Comparison of ENCODE assay signal across 19 cellular contexts in genomic region chr1:31006760-31007159, GRCh38. TPM values are rescaled to one million over a fixed set of nuclear protein-coding genes. Genes with fewer than 3 reads are reported as not detected.
DNase-seq lines count a peak whose midpoint lies in the region; FAIRE-seq and TF ChIP-seq lines count a peak whose summit lies in the region.
"Had no signal": no experiment of that assay in that cellular context is flagged by ENCODE, and none has a peak within 500 bp of the region (broad histone marks: within the 10 kb centered on the region; RNA-seq: fewer than 3 reads in every experiment).

No MANE protein-coding gene starts in this region.

- H3K4me3 ChIP-seq in ACC112 (ENCODE audit: low read depth, low read length) (no peak overlapping the region), PC-9 (no peak overlapping the region), endothelial cell of umbilical vein (replicated peaks in 1 of 3; ENCODE audit: insufficient read depth in 1 of 3, low read depth in 1 of 3, low read length in 3 of 3) (no peak overlapping the region), neural cell (ENCODE audit: low read length) (no peak overlapping the region)
- H3K4me3 ChIP-seq: pancreas, right lobe of liver, uterus had no signal

- no peak overlapping the region for H3K4me2 ChIP-seq in PC-9
- H3K4me2 ChIP-seq in endothelial cell of umbilical vein (ENCODE audit: insufficient read depth, low read length) = no peak overlapping the region
- H3K4me2 ChIP-seq in neural cell (ENCODE audit: low read length) = no peak overlapping the region

- BruUV-seq in PC-9 (replicated peaks; lab: Mats Ljungman, UMichigan) = no TSS peak
- no TSS peak for BruUV-seq in endothelial cell of umbilical vein (replicated peaks; lab: Mats Ljungman, UMichigan)

- no peaks in the 10 kb centered on the region for H3K9me3 ChIP-seq in PC-9 (ENCODE audit: insufficient read depth, low read depth)
- H3K9me3 ChIP-seq in endothelial cell of umbilical vein (replicated peaks; ENCODE audit: control insufficient read depth, insufficient read depth, low read length) = no peaks in the 10 kb centered on the region
- no peaks in the 10 kb centered on the region for H3K9me3 ChIP-seq in neural cell (ENCODE audit: low read length)
- H3K9me3 ChIP-seq: pancreas, right lobe of liver, uterus had no signal

- H3K9me1 ChIP-seq in endothelial cell of umbilical vein (replicated peaks; ENCODE audit: control insufficient read depth, extremely low read depth, insufficient read depth, low read length) = no peaks in the 10 kb centered on the region

- no peak for TF ChIP-seq EP300 in neural cell (conservative IDR thresholded peaks at IDR 0.05; ENCODE audit: poor library complexity, severe bottlenecking)

- H3K9me2 ChIP-seq in PC-9 (ENCODE audit: insufficient read depth) = no peaks in the 10 kb centered on the region
- no peaks in the 10 kb centered on the region for H3K9me2 ChIP-seq in neural cell (ENCODE audit: insufficient read depth, low read length)

- no peak for FAIRE-seq in endothelial cell of umbilical vein (lab: Jason Lieb, UNC)
- FAIRE-seq in GM12892 (lab: Jason Lieb, UNC) = no peak
- FAIRE-seq: pancreas, TTC549 had no signal

- CTCF ChIA-PET in PC-9 (lab: Charles Lee) (no interaction called here), endothelial cell of umbilical vein (lab: Charles Lee) (interaction anchor here (1.0 to 2.1 kb wide), 7 partner anchors 9 to 206 kb away, joined by 3 to 6 read pairs (median 4); no protein-coding TSS in a partner anchor)

- H2AFZ ChIP-seq in ACC112 (ENCODE audit: low read length, unreplicated experiment) (no peak overlapping the region), PC-9 (no peak overlapping the region), endothelial cell of umbilical vein (ENCODE audit: low read depth, low read length) (no peak overlapping the region), neural cell (ENCODE audit: low read depth, low read length) (no peak overlapping the region)

- H3K4me1 ChIP-seq in ACC112 (ENCODE audit: control insufficient read depth, insufficient read depth, low read length, unreplicated experiment) = peaks cover 38% of the 10 kb centered on the region
- H3K4me1 ChIP-seq in PC-9 (replicated peaks; ENCODE audit: insufficient read depth) = peaks cover 11% of the 10 kb centered on the region; the same call in 1 of the 2 replicates
- H3K4me1 ChIP-seq in endothelial cell of umbilical vein (ENCODE audit: control insufficient read depth, extremely low read depth, insufficient read depth, low read length) = peaks cover 19% of the 10 kb centered on the region
- H3K4me1 ChIP-seq: uterus had no signal

- dilution Hi-C loops in endothelial cell of umbilical vein (cut with MboI; ENCODE audit: extremely low pct_ligation_motif_present, low sequenced_read_pairs) = no loop called here

- H3K79me2 ChIP-seq in ACC112 (ENCODE audit: control insufficient read depth, insufficient read depth, low read length, unreplicated experiment) (peaks cover 97% of the 10 kb centered on the region), PC-9 (ENCODE audit: low read depth) (peaks cover 95% of the 10 kb centered on the region), endothelial cell of umbilical vein (ENCODE audit: control insufficient read depth, insufficient read depth, low read length) (peaks cover 98% of the 10 kb centered on the region), neural cell (replicated peaks; ENCODE audit: insufficient read depth, low read length) (peaks cover 94% of the 10 kb centered on the region)

- DNase-seq in PC-9 = no peak
- no peak for DNase-seq in endothelial cell of umbilical vein (ENCODE audit: low read depth, low spot score)
- no peak for DNase-seq in RKO (ENCODE audit: low spot score)
- DNase-seq in NOMO-1 treated with DMSO at 0.1 percent for 48 hours (lab: John Stamatoyannopoulos, UW; ENCODE audit: unreplicated experiment) = no peak
- DNase-seq in AG20443 (ENCODE audit: low spot score) = no peak
- DNase-seq in GM12892 (ENCODE audit: insufficient read length) = no peak
- DNase-seq: activated CD4-positive, alpha-beta T cell treated with anti-CD3 and anti-CD28 coated beads, Interleukin-2, amount 10 ng/mL, durations not matched to agents 7 days and 5 days; GOT3; naive thymus-derived CD4-positive, alpha-beta T cell; NCI-H1105 treated with DMSO at 0.1 percent for 48 hours; NCI-H2081; NCI-H446; pancreas; right lobe of liver; T-helper 1 cell; uterus had no signal

- H3F3A ChIP-seq in PC-9 (ENCODE audit: insufficient read depth, low read depth) (peaks cover 6% of the 10 kb centered on the region; the same call in 1 of the 2 replicates), neural cell (ENCODE audit: insufficient read depth, low read length, poor library complexity, severe bottlenecking) (no peaks in the 10 kb centered on the region)

- H4K20me1 ChIP-seq in PC-9 (ENCODE audit: insufficient read depth) (peaks cover 89% of the 10 kb centered on the region), endothelial cell of umbilical vein (replicated peaks; ENCODE audit: control insufficient read depth, extremely low read depth, insufficient read depth, low read length) (peaks cover 13% of the 10 kb centered on the region), neural cell (ENCODE audit: insufficient read depth) (peaks cover 16% of the 10 kb centered on the region)

- TF ChIP-seq POLR2A in endothelial cell of umbilical vein (IDR thresholded peaks at IDR 0.05; ENCODE audit: low read depth, low read length) = no peak
- no peak for TF ChIP-seq POLR2A in GM12892 (IDR thresholded peaks at IDR 0.05; ENCODE audit: low read depth, low read length)

- TF ChIP-seq CTCF in PC-9 (conservative IDR thresholded peaks at IDR 0.05) = no peak
- TF ChIP-seq CTCF in endothelial cell of umbilical vein (IDR thresholded peaks at IDR 0.05; ENCODE audit: extremely low read depth in 1 of 2, insufficient read depth in 1 of 2, low read depth in 1 of 2, low read length in 2 of 2) = no peak
- TF ChIP-seq CTCF in neural cell (IDR thresholded peaks at IDR 0.05; ENCODE audit: poor library complexity, severe bottlenecking) = no peak

- H3K9ac ChIP-seq in endothelial cell of umbilical vein (replicated peaks; ENCODE audit: extremely low read depth, insufficient read depth, low read length) (no peak overlapping the region), neural cell (ENCODE audit: low read length) (no peak overlapping the region)

- H3K36me3 ChIP-seq in ACC112 (ENCODE audit: insufficient read depth, low read length) (peaks cover 36% of the 10 kb centered on the region), PC-9 (ENCODE audit: low read depth) (no peaks in the 10 kb centered on the region), endothelial cell of umbilical vein (ENCODE audit: control insufficient read depth in 2 of 2, extremely low read depth in 1 of 2, insufficient read depth in 2 of 2, low read length in 2 of 2) (peaks cover 6 to 13% of the 10 kb centered on the region in 2 experiments), neural cell (ENCODE audit: insufficient read depth, low read length) (peaks cover 8% of the 10 kb centered on the region)
- H3K36me3 ChIP-seq: pancreas, uterus had no signal

- POLR2A ChIA-PET in PC-9 (lab: Charles Lee; ENCODE audit: unreplicated experiment) = no interaction called here
- POLR2A ChIA-PET in endothelial cell of umbilical vein (lab: Charles Lee) = interaction anchor here (0.6 kb wide), 1 partner anchor 31 kb away, joined by 5 read pairs; no protein-coding TSS in a partner anchor

- TF ChIP-seq RAD21 in neural cell (conservative IDR thresholded peaks at IDR 0.05) = no peak

- intact Hi-C loops in PC-9 (cut with micrococcal nuclease; ENCODE audit: unreplicated experiment) = loop anchor here (2.0 kb wide), 1 partner anchor 14 kb away; no protein-coding TSS in a partner anchor
- intact Hi-C loops in endothelial cell of umbilical vein (cut with micrococcal nuclease) = loop anchor here (2.0 kb wide), 1 partner anchor 58 kb away; the partner anchor contains the start of gene PUM1

- H3K27ac ChIP-seq in ACC112 (ENCODE audit: low read depth, low read length) (peak overlapping the region; percentile 43), PC-9 (peak overlapping the region; percentile 20; the same call in 1 of the 2 replicates), endothelial cell of umbilical vein (ENCODE audit: insufficient read depth, low read depth, low read length) (peak overlapping the region; percentile 26), neural cell (ENCODE audit: low read length) (peak overlapping the region; percentile 7)
- H3K27ac ChIP-seq: pancreas, right lobe of liver, uterus had no signal

- no peaks in the 10 kb centered on the region for H3K27me3 ChIP-seq in ACC112 (ENCODE audit: insufficient read depth, low read length)
- no peaks in the 10 kb centered on the region for H3K27me3 ChIP-seq in PC-9 (ENCODE audit: insufficient read depth, low read depth)
- no peaks in the 10 kb centered on the region for H3K27me3 ChIP-seq in endothelial cell of umbilical vein (ENCODE audit: control insufficient read depth in 2 of 2, insufficient read depth in 2 of 2, low read length in 2 of 2)
- H3K27me3 ChIP-seq in neural cell (ENCODE audit: insufficient read depth, low read depth, low read length) = no peaks in the 10 kb centered on the region
- H3K27me3 ChIP-seq: pancreas, right lobe of liver, uterus had no signal

TF ChIP-seq in endothelial cell of umbilical vein, 7 proteins besides CTCF, POLR2A, EP300 and RAD21 (continues in another document):
- TF ChIP-seq POLR2AphosphoS5 (IDR thresholded peaks at IDR 0.05; ENCODE audit: insufficient read depth, low read depth, low read length) = no peak
- TF ChIP-seq FOS (IDR thresholded peaks at IDR 0.05; ENCODE audit: borderline replicate concordance, insufficient read depth, low read length) = no peak
- TF ChIP-seq JUN (IDR thresholded peaks at IDR 0.05; ENCODE audit: borderline replicate concordance, insufficient read depth, insufficient read length, low read depth) = no peak

TF ChIP-seq in neural cell, 6 proteins besides CTCF, POLR2A, EP300 and RAD21 (continues in another document):
- no peak for TF ChIP-seq EZH2 (IDR thresholded peaks at IDR 0.05; ENCODE audit: borderline replicate concordance, insufficient read depth, low read length, poor library complexity, severe bottlenecking)
- no peak for TF ChIP-seq TAF1 (IDR thresholded peaks at IDR 0.05; ENCODE audit: low read depth)

RNA-seq across cellular contexts. Expression of gene PUM1, which starts 58.8 kb away (rescaled TPM):
- total RNA-seq in PC-9 (2021) = 99.2 and 117 TPM in 2 replicates
- 124 and 131 TPM in 2 replicates for total RNA-seq in endothelial cell of umbilical vein
- 91.6 and 94.7 TPM in 2 replicates for polyA plus RNA-seq in endothelial cell of umbilical vein
- 71.1 and 84.8 TPM in 2 replicates for polyA plus RNA-seq in endothelial cell of umbilical vein (2011; cell fraction: cytosol; rRNA removed)
- 148 and 153 TPM in 2 replicates for polyA plus RNA-seq in endothelial cell of umbilical vein (2011; cell fraction: nucleus; rRNA removed)
- 69.0 and 77.8 TPM in 2 replicates for polyA plus RNA-seq in endothelial cell of umbilical vein (2012)
- 522 and 589 TPM in 2 replicates for polyA minus RNA-seq in endothelial cell of umbilical vein
- polyA minus RNA-seq in endothelial cell of umbilical vein (2011; cell fraction: cytosol; rRNA and poly(A)+ RNA removed) = 82.3 TPM
- polyA minus RNA-seq in endothelial cell of umbilical vein (2011; cell fraction: nucleus; rRNA and poly(A)+ RNA removed) = 229 and 235 TPM in 2 replicates
- polyA plus RNA-seq in neural cell = 60.8 and 66.3 TPM in 2 replicates
- 216 and 220 TPM in 2 replicates for polyA minus RNA-seq in neural cell
- polyA plus RNA-seq in GM12892 (2012; ENCODE audit: missing spikeins) = 33.6 TPM
